ENCODE assay signal across 9 cellular contexts in genomic region chr6:24549674-24550418, GRCh38.
"Had no signal": no experiment of that assay in that cellular context is flagged by ENCODE, and none has a peak within 500 bp of the region (broad histone marks: within the 10 kb centered on the region; RNA-seq: fewer than 3 reads in every experiment).

No MANE protein-coding gene starts in this region.

- H3K4me3 ChIP-seq: cardiac muscle cell, ovary had no signal

- DNase-seq: activated CD4-positive, alpha-beta memory T cell treated with anti-CD3 and anti-CD28 coated beads, Interleukin-2, amount 10 ng/mL, durations not matched to agents 7 days and 5 days; activated CD4-positive, alpha-beta T cell treated with anti-CD3 and anti-CD28 coated beads for 4 hours; activated effector memory CD4-positive, alpha-beta T cell treated with Interleukin-2 at 50 U/mL for 16 hours; activated naive CD4-positive, alpha-beta T cell treated with anti-CD3 and anti-CD28 coated beads, Interleukin-2, amount 50 U/mL, for 16 hours; activated T-cell treated with anti-CD3 and anti-CD28 coated beads, Interleukin-2, amount 50 U/mL, for 24 hours; midbrain; ovary had no signal

- H3K36me3 ChIP-seq: cardiac muscle cell, ovary had no signal

- H3K4me3 Mint-ChIP-seq: activated CD4-positive, alpha-beta memory T cell treated with anti-CD3 and anti-CD28 coated beads, Interleukin-2, amount 10 ng/mL, durations not matched to agents 7 days and 5 days; activated T-cell treated with anti-CD3 and anti-CD28 coated beads, Interleukin-2, amount 50 U/mL, for 24 hours; stimulated activated memory B cell treated with anti-CD40 and anti-IgM and Interleukin-4, amounts not matched to agents 10 μg/mL and 1 μg/mL and 100 μg/mL, for 72 hours had no signal

- H3K27ac ChIP-seq: cardiac muscle cell, ovary had no signal

- H3K9me3 Mint-ChIP-seq: activated CD4-positive, alpha-beta memory T cell treated with anti-CD3 and anti-CD28 coated beads, Interleukin-2, amount 10 ng/mL, durations not matched to agents 7 days and 5 days; activated T-cell treated with anti-CD3 and anti-CD28 coated beads, Interleukin-2, amount 50 U/mL, for 24 hours; stimulated activated memory B cell treated with anti-CD40 and anti-IgM and Interleukin-4, amounts not matched to agents 10 μg/mL and 1 μg/mL and 100 μg/mL, for 72 hours had no signal

- H3K4me1 Mint-ChIP-seq: stimulated activated memory B cell treated with anti-CD40 and anti-IgM and Interleukin-4, amounts not matched to agents 10 μg/mL and 1 μg/mL and 100 μg/mL, for 72 hours had no signal

- H3K27me3 ChIP-seq: cardiac muscle cell, ovary had no signal

- H3K27me3 Mint-ChIP-seq: stimulated activated memory B cell treated with anti-CD40 and anti-IgM and Interleukin-4, amounts not matched to agents 10 μg/mL and 1 μg/mL and 100 μg/mL, for 72 hours had no signal

- ATAC-seq: stimulated activated memory B cell treated with anti-CD40 and anti-IgM and Interleukin-4, amounts not matched to agents 10 μg/mL and 1 μg/mL and 100 μg/mL, for 72 hours had no signal

- H3K27ac Mint-ChIP-seq: activated CD4-positive, alpha-beta memory T cell treated with anti-CD3 and anti-CD28 coated beads, Interleukin-2, amount 10 ng/mL, durations not matched to agents 7 days and 5 days; activated T-cell treated with anti-CD3 and anti-CD28 coated beads, Interleukin-2, amount 50 U/mL, for 24 hours; stimulated activated memory B cell treated with anti-CD40 and anti-IgM and Interleukin-4, amounts not matched to agents 10 μg/mL and 1 μg/mL and 100 μg/mL, for 72 hours had no signal
